1 cellular context compared by ENCODE assay signal in genomic region chr15:41575282-41575681, GRCh38.
TF ChIP-seq lines count a peak whose summit lies in the region.

No MANE protein-coding gene starts in this region.

TF ChIP-seq in K562, 482 proteins besides CTCF, POLR2A, EP300 and RAD21:
- TF ChIP-seq RBFOX2 (IDR thresholded peaks at IDR 0.05; ENCODE audit: low read depth, low read length) (0 out of 2 replicates have a peak, but pooled peaks have one; percentile 16), NEUROD1 (IDR thresholded peaks at IDR 0.05; ENCODE audit: borderline replicate concordance, low read depth, low read length, partially characterized antibody) (no peak)
